Comparison of ENCODE assay signal across 36 cellular contexts in the genomic region with DNA sequence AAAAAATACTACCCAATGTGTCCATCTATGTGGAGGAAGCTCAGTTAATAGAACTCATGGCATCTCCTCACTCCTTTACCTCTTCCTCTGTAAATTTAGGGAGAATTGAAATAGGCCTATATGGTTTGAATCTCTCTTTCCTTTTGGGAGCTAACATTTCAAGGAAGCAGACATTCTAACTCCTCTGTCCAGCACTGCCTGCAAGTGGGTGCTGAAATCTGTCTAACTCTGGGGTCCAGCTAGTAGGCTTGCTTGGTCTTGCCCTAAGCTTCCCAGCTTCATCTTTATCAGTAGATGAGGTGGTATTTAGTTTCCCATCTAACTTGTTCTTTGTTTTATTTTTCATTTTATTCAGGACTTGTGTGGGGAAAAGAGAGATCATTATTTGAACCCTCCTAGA.
"Had no signal": no experiment of that assay in that cellular context is flagged by ENCODE, and none has a peak within 500 bp of the region (broad histone marks: within the 10 kb centered on the region; RNA-seq: fewer than 3 reads in every experiment).

No MANE protein-coding gene starts in this region.

- H3K27me3 Mint-ChIP-seq: brain had no signal

- H3K4me3 ChIP-seq: adrenal gland, ascending aorta, body of pancreas, breast epithelium, cardiac muscle cell had no signal

- H3K36me3 Mint-ChIP-seq: activated naive CD4-positive, alpha-beta T cell treated with anti-CD3 and anti-CD28 coated beads, Interleukin-2, amount 10 ng/mL, durations not matched to agents 7 days and 5 days; activated naive CD4-positive, alpha-beta T cell treated with anti-CD3 and anti-CD28 coated beads, Interleukin-2, amount 50 U/mL, for 24 hours; activated naive CD4-positive, alpha-beta T cell treated with anti-CD3 and anti-CD28 coated beads, Interleukin-2, amount 50 U/mL, for 72 hours; activated naive CD8-positive, alpha-beta T cell; activated naive CD8-positive, alpha-beta T cell treated with anti-CD3 and anti-CD28 coated beads for 36 hours; activated naive CD8-positive, alpha-beta T cell treated with anti-CD3 and anti-CD28 coated beads, Interleukin-2, amount 10 ng/mL, durations not matched to agents 7 days and 5 days; brain had no signal

- H3K36me3 ChIP-seq: adrenal gland, ascending aorta, brain microvascular endothelial cell, breast epithelium, cardiac muscle cell had no signal

- H3K27ac Mint-ChIP-seq: activated naive CD4-positive, alpha-beta T cell treated with anti-CD3 and anti-CD28 coated beads for 36 hours; activated naive CD4-positive, alpha-beta T cell treated with anti-CD3 and anti-CD28 coated beads, Interleukin-2, amount 10 ng/mL, durations not matched to agents 7 days and 5 days; activated naive CD4-positive, alpha-beta T cell treated with anti-CD3 and anti-CD28 coated beads, Interleukin-2, amount 50 U/mL, for 24 hours; activated naive CD4-positive, alpha-beta T cell treated with anti-CD3 and anti-CD28 coated beads, Interleukin-2, amount 50 U/mL, for 72 hours; activated naive CD8-positive, alpha-beta T cell; activated naive CD8-positive, alpha-beta T cell treated with anti-CD3 and anti-CD28 coated beads for 36 hours; activated naive CD8-positive, alpha-beta T cell treated with anti-CD3 and anti-CD28 coated beads, Interleukin-2, amount 10 ng/mL, durations not matched to agents 7 days and 5 days; activated naive CD8-positive, alpha-beta T cell treated with anti-CD3 and anti-CD28 coated beads, Interleukin-2, amount 50 U/mL, for 24 hours; activated T-cell treated with anti-CD3 and anti-CD28 coated beads, Interleukin-2, amount 50 U/mL, for 72 hours; activated T-helper 1 cell treated with anti-CD3 and anti-CD28 coated beads, Interleukin-12 subunit alpha, Interleukin-12 subunit beta, Interleukin-2, Interleukin-4 antibody, amounts not matched to agents 30 ng/mL and 10 ng/mL and 1 ng/mL, durations not matched to agents 14 hours and 24 hours and 36 hours; activated T-helper 17 cell treated with anti-CD3 and anti-CD28 coated beads, Interleukin-2, amount 50 U/mL, for 72 hours; activated T-helper 2 cell treated with anti-CD3 and anti-CD28 coated beads, Interferon-gamma antibody, Interleukin-2, Interleukin-4, amounts not matched to agents 10 μg/mL and 5 μg/mL and 100 μg/mL, durations not matched to agents 14 hours and 24 hours and 36 hours; brain had no signal

- H3K27me3 ChIP-seq: adrenal gland, ascending aorta, body of pancreas, brain microvascular endothelial cell, breast epithelium, cardiac muscle cell had no signal

- DNase-seq: activated effector memory CD4-positive, alpha-beta T cell treated with anti-CD3 and anti-CD28 coated beads, Interleukin-2, amount 50 U/mL, for 16 hours; activated effector memory CD4-positive, alpha-beta T cell treated with Interleukin-2 at 50 U/mL for 16 hours; activated gamma-delta T cell; activated gamma-delta T cell treated with Interleukin-2 at 50 U/mL for 16 hours; activated naive CD4-positive, alpha-beta T cell; activated naive CD4-positive, alpha-beta T cell treated with anti-CD3 and anti-CD28 coated beads for 36 hours; activated naive CD4-positive, alpha-beta T cell treated with anti-CD3 and anti-CD28 coated beads, Interleukin-2, amount 10 ng/mL, durations not matched to agents 7 days and 5 days; activated naive CD4-positive, alpha-beta T cell treated with anti-CD3 and anti-CD28 coated beads, Interleukin-2, amount 50 U/mL, for 16 hours; activated naive CD4-positive, alpha-beta T cell treated with Interleukin-2 at 50 U/mL for 16 hours; activated naive CD8-positive, alpha-beta T cell treated with anti-CD3 and anti-CD28 coated beads for 36 hours; activated naive CD8-positive, alpha-beta T cell treated with anti-CD3 and anti-CD28 coated beads, Interleukin-2, amount 10 ng/mL, durations not matched to agents 7 days and 5 days; activated naive CD8-positive, alpha-beta T cell treated with anti-CD3 and anti-CD28 coated beads, Interleukin-2, amount 50 U/mL, for 24 hours; activated T-cell treated with anti-CD3 and anti-CD28 coated beads, Interleukin-2, amount 50 U/mL, for 4 hours; activated T-cell treated with anti-CD3 and anti-CD28 coated beads, Interleukin-2, amount 50 U/mL, for 48 hours; activated T-cell treated with anti-CD3 and anti-CD28 coated beads, Interleukin-2, amount 50 U/mL, for 72 hours; adrenal gland; amniotic stem cell; amygdala; anterior cingulate cortex; aorta; body of pancreas; brain microvascular endothelial cell; caudate nucleus; central memory CD4-positive, alpha-beta T cell; cerebellar nuclear complex had no signal

- H3K4me1 Mint-ChIP-seq: activated naive CD4-positive, alpha-beta T cell treated with anti-CD3 and anti-CD28 coated beads, Interleukin-2, amount 10 ng/mL, durations not matched to agents 7 days and 5 days; activated naive CD4-positive, alpha-beta T cell treated with anti-CD3 and anti-CD28 coated beads, Interleukin-2, amount 50 U/mL, for 24 hours; activated naive CD8-positive, alpha-beta T cell treated with anti-CD3 and anti-CD28 coated beads, Interleukin-2, amount 10 ng/mL, durations not matched to agents 7 days and 5 days; activated naive CD8-positive, alpha-beta T cell treated with anti-CD3 and anti-CD28 coated beads, Interleukin-2, amount 50 U/mL, for 24 hours; activated T-helper 17 cell treated with anti-CD3 and anti-CD28 coated beads, Interleukin-2, amount 50 U/mL, for 72 hours; brain; central memory CD8-positive, alpha-beta T cell had no signal

- H3K9me3 ChIP-seq: adrenal gland, ascending aorta, body of pancreas, breast epithelium had no signal

- H3K4me1 ChIP-seq: adrenal gland, ascending aorta, body of pancreas, breast epithelium had no signal

- H3K27ac ChIP-seq: adrenal gland, ascending aorta, body of pancreas, brain microvascular endothelial cell, breast epithelium, cardiac muscle cell had no signal

- H3K9me3 Mint-ChIP-seq: activated naive CD4-positive, alpha-beta T cell treated with anti-CD3 and anti-CD28 coated beads for 36 hours; activated naive CD4-positive, alpha-beta T cell treated with anti-CD3 and anti-CD28 coated beads, Interleukin-2, amount 10 ng/mL, durations not matched to agents 7 days and 5 days; activated naive CD4-positive, alpha-beta T cell treated with anti-CD3 and anti-CD28 coated beads, Interleukin-2, amount 50 U/mL, for 24 hours; activated naive CD4-positive, alpha-beta T cell treated with anti-CD3 and anti-CD28 coated beads, Interleukin-2, amount 50 U/mL, for 72 hours; activated naive CD8-positive, alpha-beta T cell treated with anti-CD3 and anti-CD28 coated beads for 36 hours; activated naive CD8-positive, alpha-beta T cell treated with anti-CD3 and anti-CD28 coated beads, Interleukin-2, amount 10 ng/mL, durations not matched to agents 7 days and 5 days; activated naive CD8-positive, alpha-beta T cell treated with anti-CD3 and anti-CD28 coated beads, Interleukin-2, amount 50 U/mL, for 24 hours; activated T-cell treated with anti-CD3 and anti-CD28 coated beads, Interleukin-2, amount 50 U/mL, for 4 hours; activated T-cell treated with anti-CD3 and anti-CD28 coated beads, Interleukin-2, amount 50 U/mL, for 72 hours; activated T-helper 1 cell treated with anti-CD3 and anti-CD28 coated beads, Interleukin-12 subunit alpha, Interleukin-12 subunit beta, Interleukin-2, Interleukin-4 antibody, amounts not matched to agents 30 ng/mL and 10 ng/mL and 1 ng/mL, durations not matched to agents 14 hours and 24 hours and 36 hours; activated T-helper 17 cell treated with anti-CD3 and anti-CD28 coated beads, Interleukin-2, amount 50 U/mL, for 72 hours; activated T-helper 2 cell treated with anti-CD3 and anti-CD28 coated beads, Interferon-gamma antibody, Interleukin-2, Interleukin-4, amounts not matched to agents 10 μg/mL and 5 μg/mL and 100 μg/mL, durations not matched to agents 14 hours and 24 hours and 36 hours; brain; central memory CD8-positive, alpha-beta T cell had no signal

- H3K4me3 Mint-ChIP-seq: activated naive CD4-positive, alpha-beta T cell treated with anti-CD3 and anti-CD28 coated beads for 36 hours; activated naive CD4-positive, alpha-beta T cell treated with anti-CD3 and anti-CD28 coated beads, Interleukin-2, amount 10 ng/mL, durations not matched to agents 7 days and 5 days; activated naive CD4-positive, alpha-beta T cell treated with anti-CD3 and anti-CD28 coated beads, Interleukin-2, amount 50 U/mL, for 24 hours; activated naive CD8-positive, alpha-beta T cell; activated naive CD8-positive, alpha-beta T cell treated with anti-CD3 and anti-CD28 coated beads for 36 hours; activated naive CD8-positive, alpha-beta T cell treated with anti-CD3 and anti-CD28 coated beads, Interleukin-2, amount 10 ng/mL, durations not matched to agents 7 days and 5 days; activated naive CD8-positive, alpha-beta T cell treated with anti-CD3 and anti-CD28 coated beads, Interleukin-2, amount 50 U/mL, for 24 hours; activated T-cell treated with anti-CD3 and anti-CD28 coated beads, Interleukin-2, amount 50 U/mL, for 4 hours; activated T-cell treated with anti-CD3 and anti-CD28 coated beads, Interleukin-2, amount 50 U/mL, for 72 hours; activated T-helper 1 cell treated with anti-CD3 and anti-CD28 coated beads, Interleukin-12 subunit alpha, Interleukin-12 subunit beta, Interleukin-2, Interleukin-4 antibody, amounts not matched to agents 30 ng/mL and 10 ng/mL and 1 ng/mL, durations not matched to agents 14 hours and 24 hours and 36 hours; activated T-helper 17 cell treated with anti-CD3 and anti-CD28 coated beads, Interleukin-2, amount 50 U/mL, for 72 hours; brain; central memory CD8-positive, alpha-beta T cell had no signal

- ATAC-seq: activated naive CD4-positive, alpha-beta T cell treated with anti-CD3 and anti-CD28 coated beads, Interleukin-2, amount 50 U/mL, for 72 hours; activated naive CD8-positive, alpha-beta T cell treated with anti-CD3 and anti-CD28 coated beads, Interleukin-2, amount 50 U/mL, for 24 hours; activated T-cell treated with anti-CD3 and anti-CD28 coated beads, Interleukin-2, amount 50 U/mL, for 4 hours; activated T-cell treated with anti-CD3 and anti-CD28 coated beads, Interleukin-2, amount 50 U/mL, for 72 hours; activated T-helper 17 cell treated with anti-CD3 and anti-CD28 coated beads, Interleukin-2, amount 50 U/mL, for 72 hours; body of pancreas had no signal
